8 cellular contexts compared by ENCODE assay signal in genomic region chr10:98445200-98445812, GRCh38. TPM values are rescaled to one million over a fixed set of nuclear protein-coding genes. Genes with fewer than 3 reads are reported as not detected.
DNase-seq lines count a peak whose midpoint lies in the region; ATAC-seq, FAIRE-seq and TF ChIP-seq lines count a peak whose summit lies in the region.

No MANE protein-coding gene starts in this region.

- no TSS peak for BruUV-seq in Calu3 (replicated peaks; lab: Mats Ljungman, UMichigan)

- no peak overlapping the region for H4K12ac ChIP-seq in trophoblast cell (ENCODE audit: low read depth, low read length)

- no peak overlapping the region for H4K8ac ChIP-seq in H1 (ENCODE audit: extremely low read depth, insufficient read depth, low read length)
- no peak overlapping the region for H4K8ac ChIP-seq in trophoblast cell (ENCODE audit: low read depth, low read length)

- peaks cover 14% of the 10 kb centered on the region for H3K36me3 Mint-ChIP-seq in Calu3 (ENCODE audit: insufficient read depth, unreplicated experiment)

- no peak overlapping the region for H3K27ac Mint-ChIP-seq in Calu3 (ENCODE audit: unreplicated experiment)

- H4K5ac ChIP-seq in H1 (ENCODE audit: insufficient read length, low read depth, low read length): no peak overlapping the region

- H2AFZ ChIP-seq in OCI-LY1 (ENCODE audit: low read length) (no peak overlapping the region), H1 (ENCODE audit: low read length) (no peak overlapping the region), trophoblast cell (ENCODE audit: insufficient read depth, low read length, poor library complexity) (no peak overlapping the region)

- H3K79me1 ChIP-seq in H1 (ENCODE audit: low read depth, low read length) (no peaks in the 10 kb centered on the region; the same call in 1 of the 2 replicates), trophoblast cell (ENCODE audit: low read length) (peaks cover 11% of the 10 kb centered on the region)

- H3K4me1 Mint-ChIP-seq in Calu3 (ENCODE audit: low read depth, unreplicated experiment): no peaks in the 10 kb centered on the region

- peak overlapping the region; percentile 67 for H3K4me3 Mint-ChIP-seq in Calu3 (ENCODE audit: low read depth, unreplicated experiment)

- intact Hi-C loops in Calu3 (cut with micrococcal nuclease; ENCODE audit: unreplicated experiment) (no loop called here), aorta (cut with DNase I) (no loop called here)

- no peak for TF ChIP-seq EP300 in H1 (IDR thresholded peaks at IDR 0.05; ENCODE audit: borderline replicate concordance in 1 of 2, low read depth in 2 of 2, low read length in 2 of 2)

- H3K9ac ChIP-seq in OCI-LY1 (ENCODE audit: low read length): peak overlapping the region; percentile 92; the same call in 1 of the 2 replicates
- 0 out of 7 replicates have a peak overlapping the region, but pooled peaks of 1 of the 4 experiments have one; percentile 19 for H3K9ac ChIP-seq in H1 (replicated peaks in 1 of 4; ENCODE audit: extremely low read depth in 1 of 4, low read depth in 3 of 4, low read length in 3 of 4)
- no peak overlapping the region for H3K9ac ChIP-seq in trophoblast cell (ENCODE audit: low read length)

- H3K79me2 ChIP-seq in OCI-LY1 (ENCODE audit: insufficient read depth, low read length) (no peaks in the 10 kb centered on the region), H1 (ENCODE audit: control insufficient read depth in 1 of 2, insufficient read depth in 2 of 2, low read length in 2 of 2) (peaks cover 0 to 8% of the 10 kb centered on the region in 2 experiments; a peak in 1 of 4 replicates), trophoblast cell (ENCODE audit: control insufficient read depth, insufficient read depth, low read length, poor library complexity) (peaks cover 9% of the 10 kb centered on the region)

- H3K4ac ChIP-seq in H1 (replicated peaks; ENCODE audit: insufficient read length, low read depth, low read length): no peak overlapping the region
- H3K4ac ChIP-seq in trophoblast cell (ENCODE audit: low read depth, low read length): no peak overlapping the region

- H2BK12ac ChIP-seq in H1 (ENCODE audit: low read depth, low read length) (no peak overlapping the region), trophoblast cell (ENCODE audit: low read length) (no peak overlapping the region)

- WGBS in H1 (ENCODE audit: extremely low coverage in 1 of 2, insufficient coverage in 1 of 2, insufficient read length in 1 of 2, insufficient replicate concordance in 2 of 2, low coverage in 1 of 2, low lambda C conversion rate in 2 of 2, missing lambda C conversion rate in 1 of 2), 2 experiments: 97% methylated on average over 10 of the region's 10 CpGs; no CpG with 5 or more reads in 1 of the 2 experiments
- no CpG with 5 or more reads among the region's 10 CpGs for WGBS in trophoblast cell (ENCODE audit: extremely low coverage, insufficient coverage, insufficient read length)
- 62 to 66% methylated on average over 10 of the region's 10 CpGs for WGBS in aorta, 2 donors

- no peak for TF ChIP-seq RAD21 in H1 (IDR thresholded peaks at IDR 0.05 in 1 of 2, conservative IDR thresholded peaks at IDR 0.05 in 1 of 2; ENCODE audit: low read depth in 2 of 2, low read length in 2 of 2)

- H3K27me3 ChIP-seq in OCI-LY1 (ENCODE audit: insufficient read depth, low read length) (no peaks in the 10 kb centered on the region), H1 (replicated peaks in 1 of 4; ENCODE audit: control insufficient read depth in 3 of 4, extremely low read depth in 1 of 4, insufficient read depth in 3 of 4, low read length in 3 of 4) (no peaks in the 10 kb centered on the region), trophoblast cell (ENCODE audit: insufficient read depth, low read length) (no peaks in the 10 kb centered on the region), aorta (ENCODE audit: control insufficient read depth in 1 of 2, insufficient read depth in 2 of 2, low read length in 1 of 2) (no peaks in the 10 kb centered on the region)

- no peak overlapping the region for H2BK120ac ChIP-seq in H1 (replicated peaks; ENCODE audit: low read depth, low read length)
- no peak overlapping the region for H2BK120ac ChIP-seq in trophoblast cell (ENCODE audit: insufficient read depth, low read length, poor library complexity)

- no peaks in the 10 kb centered on the region for H3F3A ChIP-seq in OCI-LY1 (ENCODE audit: insufficient read depth, low read length)

- no peaks in the 10 kb centered on the region for H3K9me2 ChIP-seq in OCI-LY1 (ENCODE audit: low read depth, low read length)

- H2BK5ac ChIP-seq in H1 (ENCODE audit: low read depth, low read length) (no peak overlapping the region), trophoblast cell (ENCODE audit: low read depth, low read length, poor library complexity) (no peak overlapping the region)

- no peak for TF ChIP-seq CTCF in Calu3 (IDR thresholded peaks at IDR 0.05; ENCODE audit: unreplicated experiment)
- no peak for TF ChIP-seq CTCF in OCI-LY1 (IDR thresholded peaks at IDR 0.05; ENCODE audit: low read length)
- no peak for TF ChIP-seq CTCF in H1 (IDR thresholded peaks at IDR 0.05; ENCODE audit: control extremely low read depth in 1 of 3, insufficient read depth in 1 of 3, low read depth in 1 of 3, low read length in 3 of 3)

- H3K4me3 ChIP-seq in OCI-LY1 (ENCODE audit: low read depth, low read length, poor library complexity, severe bottlenecking) (peak overlapping the region; percentile 95), H1 (ENCODE audit: extremely low read depth in 1 of 4, insufficient read depth in 2 of 4, low read depth in 3 of 4, low read length in 4 of 4) (peak overlapping the region in 1 of 4 experiments; percentile 93; a peak in 2 of 8 replicates), trophoblast cell (ENCODE audit: low read depth, low read length) (no peak overlapping the region), aorta (ENCODE audit: low read length in 2 of 2) (no peak overlapping the region)

- H3K27me3 Mint-ChIP-seq in Calu3 (ENCODE audit: unreplicated experiment): no peaks in the 10 kb centered on the region

- no peaks in the 10 kb centered on the region for H3K9me3 Mint-ChIP-seq in Calu3 (ENCODE audit: low read depth, unreplicated experiment)

- H3K18ac ChIP-seq in H1 (ENCODE audit: extremely low read depth, low read length): no peak overlapping the region
- no peak overlapping the region for H3K18ac ChIP-seq in trophoblast cell (ENCODE audit: low read length)

- H4K91ac ChIP-seq in H1 (replicated peaks; ENCODE audit: insufficient read length, low read length) (no peak overlapping the region), trophoblast cell (ENCODE audit: low read depth, low read length) (no peak overlapping the region)

- H2BK15ac ChIP-seq in H1 (ENCODE audit: low read length): no peak overlapping the region

- ATAC-seq in aorta (ENCODE audit: low FRiP score): no peak
- no peak for ATAC-seq in HG03439 (IDR thresholded peaks at IDR 0.05; ENCODE audit: unreplicated experiment)

- peaks cover 12% of the 10 kb centered on the region for H3K4me1 ChIP-seq in OCI-LY1 (ENCODE audit: insufficient read depth, low read length, severe bottlenecking)
- H3K4me1 ChIP-seq in H1 (replicated peaks in 1 of 4; ENCODE audit: control insufficient read depth in 3 of 4, insufficient read depth in 4 of 4, low read length in 3 of 4): peaks cover 0 to 4% (median 3%) of the 10 kb centered on the region in 4 experiments; a peak in 5 of 7 replicates
- peaks cover 3 to 5% of the 10 kb centered on the region in 2 experiments for H3K4me1 ChIP-seq in trophoblast cell (ENCODE audit: control insufficient read depth in 1 of 2, insufficient read depth in 2 of 2, low read length in 2 of 2)
- H3K4me1 ChIP-seq in aorta (ENCODE audit: control insufficient read depth in 1 of 2, insufficient read depth in 2 of 2, low read length in 2 of 2): no peaks in the 10 kb centered on the region

- H3K36me3 ChIP-seq in OCI-LY1 (ENCODE audit: insufficient read depth, low read length) (peaks cover 44% of the 10 kb centered on the region), H1 (ENCODE audit: control insufficient read depth in 2 of 4, insufficient read depth in 4 of 4, low read length in 3 of 4) (peaks cover 10 to 44% (median 25%) of the 10 kb centered on the region in 4 experiments), trophoblast cell (ENCODE audit: control insufficient read depth in 1 of 2, insufficient read depth in 2 of 2, low read length in 2 of 2) (peaks cover 22 to 24% of the 10 kb centered on the region in 2 experiments), aorta (ENCODE audit: control insufficient read depth in 1 of 2, insufficient read depth in 2 of 2, low read length in 1 of 2) (peaks cover 0 to 3% of the 10 kb centered on the region in 2 donors)

- H3K4me2 ChIP-seq in OCI-LY1 (ENCODE audit: low read length) (peak overlapping the region; percentile 69), H1 (ENCODE audit: insufficient read depth in 1 of 2, low read depth in 2 of 2, low read length in 2 of 2) (peak overlapping the region; percentile 79 to 89; a peak in 3 of 4 replicates), trophoblast cell (ENCODE audit: low read length) (peak overlapping the region; percentile 76)

- CTCF ChIA-PET in Calu3 (lab: Charles Lee) (no interaction called here), H1 (lab: Charles Lee; ENCODE audit: partially characterized antibody) (interaction anchor here (0.8 to 2.9 kb wide), 3 partner anchors 20 to 136 kb away, joined by 3 to 10 read pairs (median 10); no protein-coding TSS in a partner anchor)

- no peaks in the 10 kb centered on the region; the same call in 1 of the 2 replicates for H3K23me2 ChIP-seq in H1 (ENCODE audit: low read depth, low read length)

- H2AK5ac ChIP-seq in H1 (ENCODE audit: low read depth, low read length): no peak overlapping the region
- H2AK5ac ChIP-seq in trophoblast cell (ENCODE audit: low read length): no peak overlapping the region

- no peak for FAIRE-seq in H1 (lab: Jason Lieb, UNC)

- no peak overlapping the region for H3K14ac ChIP-seq in H1 (ENCODE audit: insufficient read length)
- H3K14ac ChIP-seq in trophoblast cell (ENCODE audit: low read length): no peak overlapping the region

- H2BK20ac ChIP-seq in H1 (ENCODE audit: low read length): no peak overlapping the region

- H3K9me3 ChIP-seq in OCI-LY1 (ENCODE audit: low read length) (no peaks in the 10 kb centered on the region), H1 (ENCODE audit: insufficient read depth in 2 of 2, low read depth in 1 of 2, low read length in 1 of 2) (no peaks in the 10 kb centered on the region), trophoblast cell (ENCODE audit: insufficient read depth, low read depth, low read length) (no peaks in the 10 kb centered on the region), aorta (ENCODE audit: control insufficient read depth, low read length) (no peaks in the 10 kb centered on the region)

- H3K23ac ChIP-seq in H1 (ENCODE audit: insufficient read length) (no peak overlapping the region), trophoblast cell (ENCODE audit: low read length) (no peak overlapping the region)

- no peak overlapping the region for H3K56ac ChIP-seq in H1 (replicated peaks; ENCODE audit: insufficient read length, low read depth, low read length)

- H4K20me1 ChIP-seq in OCI-LY1 (ENCODE audit: insufficient read depth, low read length): no peaks in the 10 kb centered on the region
- H4K20me1 ChIP-seq in H1 (replicated peaks in 1 of 2; ENCODE audit: control insufficient read depth in 1 of 2, insufficient read depth in 2 of 2, low read length in 2 of 2): peaks cover 0 to 4% of the 10 kb centered on the region in 2 experiments

- no peak overlapping the region for H3K27ac ChIP-seq in OCI-LY1 (ENCODE audit: low read depth, low read length, poor library complexity, severe bottlenecking)
- no peak overlapping the region for H3K27ac ChIP-seq in H1 (ENCODE audit: low read depth, low read length)
- H3K27ac ChIP-seq in trophoblast cell (ENCODE audit: low read depth, low read length): no peak overlapping the region
- H3K27ac ChIP-seq in aorta (ENCODE audit: low read depth in 1 of 2, low read length in 2 of 2): peak overlapping the region in 1 of 2 donors; percentile 20

- DNase-seq in Calu3 (no peak), H1 (ENCODE audit: low read depth in 1 of 2, low spot score in 2 of 2) (no peak), trophoblast cell (no peak), aorta (no peak), NCI-H526 (lab: John Stamatoyannopoulos, UW) (no peak), NCI-H2171 treated with DMSO at 0.1 percent for 48 hours (lab: John Stamatoyannopoulos, UW) (no peak)

- POLR2A ChIA-PET in H1 (lab: Charles Lee; ENCODE audit: partially characterized antibody): interaction anchor here (1.4 to 2.9 kb wide), 3 partner anchors 11 to 21 kb away, joined by 4 to 11 read pairs (median 6); no protein-coding TSS in a partner anchor

- TF ChIP-seq POLR2A in H1 (IDR thresholded peaks at IDR 0.05; ENCODE audit: control extremely low read depth in 1 of 2, low read depth in 2 of 2, low read length in 2 of 2): no peak

RNA-seq across cellular contexts. Expression of gene HPS1, which starts 1.4 kb away (rescaled TPM):
- total RNA-seq in Calu3 (2022): 28.1 and 34.2 TPM in 2 replicates
- 38.7 and 44.0 TPM in 2 replicates for total RNA-seq in H1 (2021; fragmentation: NEBNext Ultra II Directional; extraction: Animal tissue kit (Norgen Biotek cat#: 25700))
- polyA plus RNA-seq in H1 (2011; rRNA removed): 61.7 and 67.5 TPM in 2 replicates
- 51.9 TPM for polyA plus RNA-seq in H1 (2011; cell fraction: cytosol; rRNA removed)
- 151 TPM for polyA plus RNA-seq in H1 (2011; cell fraction: nucleus; rRNA removed)
- polyA plus RNA-seq in H1 (2012, experiment 1 of 2): 44.2 to 60.2 TPM (median 54.2 TPM) in 4 replicates
- 44.6 TPM for polyA plus RNA-seq in H1 (2012, experiment 2 of 2)
- 32.9 TPM for polyA plus RNA-seq in H1 (2013, experiment 1 of 2)
- 32.5 TPM for polyA plus RNA-seq in H1 (2013, experiment 2 of 2)
- polyA minus RNA-seq in H1 (2011; rRNA and poly(A)+ RNA removed): 39.4 and 49.7 TPM in 2 replicates
- 24.3 TPM for polyA minus RNA-seq in H1 (2011; cell fraction: cytosol; rRNA and poly(A)+ RNA removed)
- polyA minus RNA-seq in H1 (2011; cell fraction: nucleus; rRNA and poly(A)+ RNA removed): 60.9 TPM
- polyA plus RNA-seq in trophoblast cell (2013): 16.8 and 17.5 TPM in 2 replicates
- total RNA-seq in aorta: 10 to 100 TPM; 52.2 to 75.4 TPM
- polyA plus RNA-seq in aorta: 10 to 100 TPM; 40.8 to 52.7 TPM

RNA-seq across cellular contexts. Expression of gene PYROXD2, which starts 30.3 kb away (rescaled TPM):
- 7.0 and 10.1 TPM in 2 replicates for total RNA-seq in Calu3 (2022)
- total RNA-seq in H1 (2021; fragmentation: NEBNext Ultra II Directional; extraction: Animal tissue kit (Norgen Biotek cat#: 25700)): 3.2 and 4.2 TPM in 2 replicates
- 4.2 and 5.4 TPM in 2 replicates for polyA plus RNA-seq in H1 (2011; rRNA removed)
- 5.1 TPM for polyA plus RNA-seq in H1 (2011; cell fraction: cytosol; rRNA removed)
- polyA plus RNA-seq in H1 (2011; cell fraction: nucleus; rRNA removed): 17.2 TPM
- 1.9 to 4.6 TPM (median 3.9 TPM) in 4 replicates for polyA plus RNA-seq in H1 (2012, experiment 1 of 2)
- 7.6 TPM for polyA plus RNA-seq in H1 (2012, experiment 2 of 2)
- 2.6 TPM for polyA plus RNA-seq in H1 (2013, experiment 1 of 2)
- 1.7 TPM for polyA plus RNA-seq in H1 (2013, experiment 2 of 2)
- 2.1 TPM in 2 replicates for polyA minus RNA-seq in H1 (2011; rRNA and poly(A)+ RNA removed)
- polyA minus RNA-seq in H1 (2011; cell fraction: cytosol; rRNA and poly(A)+ RNA removed): 8.9 TPM
- 4.9 TPM for polyA minus RNA-seq in H1 (2011; cell fraction: nucleus; rRNA and poly(A)+ RNA removed)
- 1.3 and 1.5 TPM in 2 replicates for polyA plus RNA-seq in trophoblast cell (2013)
- total RNA-seq in aorta: 10 to 100 TPM in 1 of 2 donors, 1 to 10 TPM in 1; 8.7 to 17.7 TPM
- 10 to 100 TPM in 1 of 2 donors, 1 to 10 TPM in 1; 1.8 to 21.9 TPM for polyA plus RNA-seq in aorta
